In the genomic region with DNA sequence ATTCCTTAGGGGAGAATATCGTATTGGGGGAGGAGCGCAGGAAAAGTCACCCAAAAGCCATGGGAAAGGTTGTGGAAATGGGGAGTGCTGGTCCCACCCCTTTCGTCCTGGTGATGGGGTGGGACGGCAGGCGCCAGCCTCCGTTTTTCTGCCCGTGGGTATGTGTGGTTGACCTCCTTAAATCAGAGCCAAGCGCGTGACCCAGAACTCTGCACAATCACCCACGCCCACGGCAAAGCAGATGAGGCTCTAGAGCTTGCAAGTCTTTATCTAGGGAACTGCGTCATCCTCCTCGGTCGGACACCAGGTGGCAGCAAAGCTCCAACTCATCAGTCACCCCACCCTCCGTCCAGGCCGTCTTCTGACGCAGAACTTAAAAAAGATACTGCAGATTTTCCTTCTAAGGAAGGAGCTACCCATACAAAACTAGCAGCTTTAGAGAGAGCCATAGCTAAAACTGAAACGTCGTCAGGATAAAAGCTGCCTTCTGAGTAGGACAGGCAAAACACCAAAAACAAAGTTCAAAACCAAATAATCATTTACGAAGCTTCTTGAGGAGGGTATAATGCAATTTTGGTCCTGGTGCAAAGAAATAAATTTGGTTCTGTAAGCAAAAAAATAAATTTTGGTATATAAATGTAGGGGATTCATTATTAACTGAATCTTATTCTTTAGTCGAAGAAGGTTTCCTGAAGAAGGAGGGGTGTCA, we compare ENCODE assay signal across 8 cellular contexts.
DNase-seq lines count a peak whose midpoint lies in the region; ATAC-seq and TF ChIP-seq lines count a peak whose summit lies in the region.

No MANE protein-coding gene starts in this region.

- H3K9me3 Mint-ChIP-seq in central memory CD8-positive, alpha-beta T cell, result no peaks in the 10 kb centered on the region

- H3K27ac Mint-ChIP-seq in central memory CD8-positive, alpha-beta T cell (ENCODE audit: low read depth), result peak overlapping the region; percentile 95

- H3K27me3 ChIP-seq in AG04450 (ENCODE audit: control insufficient read depth, insufficient read depth, low read length) (no peaks in the 10 kb centered on the region), kidney epithelial cell (ENCODE audit: control insufficient read depth, insufficient read depth, low read length) (no peaks in the 10 kb centered on the region)

- DNase-seq in AG04450 (ENCODE audit: low read depth, low spot score) (peak; percentile 80), NCI-H226 (peak; percentile 67), kidney epithelial cell (ENCODE audit: low read depth) (peak; percentile 54)
- peak; percentile 81 to 84 for DNase-seq in central memory CD8-positive, alpha-beta T cell (ENCODE audit: low spot score in 2 of 2)
- peak; percentile 72 to 77 (median 76) for DNase-seq in stimulated activated CD4-positive, alpha-beta T cell treated with anti-CD3 and anti-CD28 coated beads, Interleukin-1b, Interleukin-23, amount 100 ng/mL, for 24 hours (ENCODE audit: low read depth in 4 of 4, low spot score in 1 of 4)

- peaks cover 4% of the 10 kb centered on the region for H3K36me3 Mint-ChIP-seq in central memory CD8-positive, alpha-beta T cell (ENCODE audit: insufficient read depth)

- peaks cover 67% of the 10 kb centered on the region for H3K4me1 Mint-ChIP-seq in central memory CD8-positive, alpha-beta T cell

- no peaks in the 10 kb centered on the region for H3K9me3 ChIP-seq in AG04450 (ENCODE audit: control insufficient read depth, insufficient read depth, low read length)

- POLR2A ChIA-PET in AG04450 (lab: Yijun Ruan, JAX), result interaction anchor here (0.5 to 1.1 kb wide), 4 partner anchors 22 to 1122 kb away, joined by 3 to 7 read pairs (median 4); partner anchors contain the start of genes POU2F1 and TBX19

- peak overlapping the region; percentile 62 for H3K4me3 Mint-ChIP-seq in central memory CD8-positive, alpha-beta T cell

- H3K36me3 ChIP-seq in kidney epithelial cell (ENCODE audit: control insufficient read depth, insufficient read depth, low read length), result no peaks in the 10 kb centered on the region

- no peaks in the 10 kb centered on the region for H3K27me3 Mint-ChIP-seq in central memory CD8-positive, alpha-beta T cell

- H3K4me3 ChIP-seq in AG04450 (ENCODE audit: low read depth, low read length) (peak overlapping the region; percentile 27; the same call in 1 of the 2 replicates), kidney epithelial cell (ENCODE audit: low read depth, low read length) (no peak overlapping the region)

- CTCF ChIA-PET in AG04450 (lab: Charles Lee), result interaction anchor here (0.6 to 6.0 kb wide), 99 partner anchors 12 to 1216 kb away, joined by 3 to 123 read pairs (median 4); partner anchors contain the start of gene TBX19

- ATAC-seq in GM18873 (IDR thresholded peaks at IDR 0.05; ENCODE audit: low FRiP score, unreplicated experiment), result peak; percentile 68
- ATAC-seq in HG03280 (IDR thresholded peaks at IDR 0.05; ENCODE audit: unreplicated experiment), result peak; percentile 86
- ATAC-seq in activated CD4-positive, CD25-positive, alpha-beta regulatory T cell treated with anti-CD3 and anti-CD28 coated beads, Interleukin-2, amount 50 U/mL, for 24 hours, result peak; percentile 99
- ATAC-seq in central memory CD8-positive, alpha-beta T cell (replicated peaks; ENCODE audit: extremely low read depth, poor library complexity, severe bottlenecking), result peak; percentile 91

- H3K27ac ChIP-seq in AG04450 (ENCODE audit: low read depth, low read length), result no peak overlapping the region

- peak; percentile 75 for TF ChIP-seq CTCF in AG04450 (IDR thresholded peaks at IDR 0.05; ENCODE audit: low read depth, low read length)
- peak; percentile 81 for TF ChIP-seq CTCF in kidney epithelial cell (IDR thresholded peaks at IDR 0.05; ENCODE audit: insufficient read depth, low read length, poor library complexity, severe bottlenecking)
